In the genomic region with DNA sequence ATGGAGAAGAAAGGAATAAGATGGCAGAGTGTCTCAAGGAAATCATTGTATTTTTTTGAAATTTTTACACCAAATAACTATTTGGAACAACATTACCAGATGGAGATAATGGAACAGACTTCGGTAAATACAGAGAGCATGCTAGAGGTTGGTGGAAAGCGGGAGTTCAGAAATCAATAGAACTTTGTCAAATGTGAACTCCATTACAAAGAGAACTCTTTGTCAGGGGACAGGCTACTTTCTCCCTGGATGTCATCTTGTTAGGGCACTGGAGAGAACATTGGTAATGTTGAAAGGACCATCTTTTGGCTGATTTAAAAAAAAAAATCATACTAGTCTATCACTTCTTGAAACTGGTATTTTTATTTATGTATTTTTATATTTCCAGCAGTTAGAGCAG, we compare ENCODE assay signal across 9 cellular contexts. TPM values are rescaled to one million over a fixed set of nuclear protein-coding genes. Genes with fewer than 3 reads are reported as not detected.
"Had no signal": no experiment of that assay in that cellular context is flagged by ENCODE, and none has a peak within 500 bp of the region (broad histone marks: within the 10 kb centered on the region; RNA-seq: fewer than 3 reads in every experiment).

No MANE protein-coding gene starts in this region.

- H3K36me3 ChIP-seq: HAP-1 had no signal

- H3K4me3 ChIP-seq: GM23248, HAP-1 had no signal

- H3K27ac ChIP-seq: GM23248, HL-60 had no signal

- FAIRE-seq: HepG2 had no signal

- ATAC-seq: HCT116, HepG2 had no signal

- DNase-seq: GM23248, GOT3, H7, HFFc6, KBM-7 had no signal

- H3K9me3 ChIP-seq: HAP-1 had no signal

- H3K4me1 ChIP-seq: HAP-1 had no signal

RNA-seq across cellular contexts. Expression of gene DCC, which starts 30.8 kb away (rescaled TPM):
- total RNA-seq: GM23248, HepG2, HFFc6 had no signal
